In genomic region chr19:15672580-15673175, GRCh38 we compare ENCODE assay signal across 10 cellular contexts. TPM values are rescaled to one million over a fixed set of nuclear protein-coding genes. Genes with fewer than 3 reads are reported as not detected.
DNase-seq lines count a peak whose midpoint lies in the region; ATAC-seq, FAIRE-seq and TF ChIP-seq lines count a peak whose summit lies in the region.
"Had no signal": no experiment of that assay in that cellular context is flagged by ENCODE, and none has a peak within 500 bp of the region (broad histone marks: within the 10 kb centered on the region; RNA-seq: fewer than 3 reads in every experiment).

A gene with protein sequence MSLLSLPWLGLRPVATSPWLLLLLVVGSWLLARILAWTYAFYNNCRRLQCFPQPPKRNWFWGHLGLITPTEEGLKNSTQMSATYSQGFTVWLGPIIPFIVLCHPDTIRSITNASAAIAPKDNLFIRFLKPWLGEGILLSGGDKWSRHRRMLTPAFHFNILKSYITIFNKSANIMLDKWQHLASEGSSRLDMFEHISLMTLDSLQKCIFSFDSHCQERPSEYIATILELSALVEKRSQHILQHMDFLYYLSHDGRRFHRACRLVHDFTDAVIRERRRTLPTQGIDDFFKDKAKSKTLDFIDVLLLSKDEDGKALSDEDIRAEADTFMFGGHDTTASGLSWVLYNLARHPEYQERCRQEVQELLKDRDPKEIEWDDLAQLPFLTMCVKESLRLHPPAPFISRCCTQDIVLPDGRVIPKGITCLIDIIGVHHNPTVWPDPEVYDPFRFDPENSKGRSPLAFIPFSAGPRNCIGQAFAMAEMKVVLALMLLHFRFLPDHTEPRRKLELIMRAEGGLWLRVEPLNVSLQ (plus strand): TSS chr19:15673087. CDS start chr19:15673530, 443 bp downstream.

- H3K27me3 ChIP-seq in HCT116 (ENCODE audit: insufficient read depth, low read length): peaks cover 11% of the 10 kb centered on the region; the same call in 1 of the 2 replicates
- no peaks in the 10 kb centered on the region for H3K27me3 ChIP-seq in SJCRH30
- no peaks in the 10 kb centered on the region for H3K27me3 ChIP-seq in foreskin keratinocyte
- H3K27me3 ChIP-seq in small intestine (ENCODE audit: control insufficient read depth in 2 of 2, insufficient read depth in 2 of 2, low read length in 2 of 2): no peaks in the 10 kb centered on the region

- no peak for TF ChIP-seq POLR2A in HCT116 (IDR thresholded peaks at IDR 0.05; ENCODE audit: borderline replicate concordance, extremely low read depth, insufficient read depth, insufficient read length)

- no peak within 1 kb of the TSS for H3K9ac ChIP-seq in HCT116 (ENCODE audit: low read length)

- CTCF ChIA-PET in HCT116 (lab: Charles Lee): no interaction called here

- H4K20me1 ChIP-seq in HCT116 (ENCODE audit: insufficient read depth): no peaks in the 10 kb centered on the region

- no TSS peak for BruUV-seq in HCT116 (replicated peaks; lab: Mats Ljungman, UMichigan)

- intact Hi-C loops in HCT116 (cut with micrococcal nuclease): no loop called here

- no peaks in the 10 kb centered on the region for H3K79me2 ChIP-seq in HCT116 (ENCODE audit: insufficient read depth, low read length)

- POLR2A ChIA-PET in HCT116 (lab: Charles Lee): no interaction called here

- no peak for TF ChIP-seq RAD21 in HCT116 (IDR thresholded peaks at IDR 0.05; ENCODE audit: low read depth)

- 2 to 20% (median 14%) methylated on average over 6 of the region's 6 CpGs for WGBS in small intestine, 3 donors

- no peak for FAIRE-seq in small intestine (lab: Jason Lieb, UNC)

- peak within 1 kb of the TSS; percentile 15 for H2AFZ ChIP-seq in HCT116 (ENCODE audit: low read depth, low read length, poor library complexity, severe bottlenecking)

- ATAC-seq in HCT116 (peak; percentile 94), foreskin keratinocyte (peak; percentile 51), HG03045 (IDR thresholded peaks at IDR 0.05; ENCODE audit: unreplicated experiment) (no peak)

- DNase-seq in HCT116 (ENCODE audit: low read depth, low spot score) (peak; percentile 49), SJCRH30 (peak; percentile 17 to 22), foreskin keratinocyte (peak; percentile 7 to 46), small intestine (peak; percentile 100), NCI-H510A (lab: John Stamatoyannopoulos, UW) (no peak), NCI-H345 treated with DMSO at 0.1 percent for 48 hours (lab: John Stamatoyannopoulos, UW; ENCODE audit: unreplicated experiment) (no peak), NCI-H2227 (lab: John Stamatoyannopoulos, UW; ENCODE audit: unreplicated experiment) (no peak)

- H3K9me3 ChIP-seq in HCT116 (ENCODE audit: control insufficient read depth in 1 of 2, insufficient read depth in 1 of 2, low read depth in 1 of 2, low read length in 2 of 2): no peaks in the 10 kb centered on the region
- H3K9me3 ChIP-seq in SJCRH30 (replicated peaks): no peaks in the 10 kb centered on the region
- no peaks in the 10 kb centered on the region for H3K9me3 ChIP-seq in small intestine (ENCODE audit: control insufficient read depth, low read depth)

- RAD21 ChIA-PET in HCT116 (lab: Charles Lee; ENCODE audit: low non-redundant PET in 1 of 2, low total read pairs in 2 of 2, uncharacterized antibody in 2 of 2, unreplicated experiment in 2 of 2): interaction anchor here in 1 of 2 experiments (0.6 kb wide), 1 partner anchor 669 kb away, joined by 3 read pairs; no protein-coding TSS in a partner anchor

- H3K27ac ChIP-seq in HCT116 (ENCODE audit: low read depth, low read length) (peak within 1 kb of the TSS; percentile 55), SJCRH30 (no peak within 1 kb of the TSS), foreskin keratinocyte (no peak within 1 kb of the TSS), small intestine (ENCODE audit: low read depth in 1 of 2, low read length in 1 of 2) (peak within 1 kb of the TSS; percentile 88 to 94)

- H3K4me3 ChIP-seq in HCT116 (replicated peaks in 1 of 2; ENCODE audit: low read depth in 1 of 2, low read length in 2 of 2): peak within 1 kb of the TSS in 1 of 2 experiments; percentile 36; a peak in 1 of 4 replicates
- no peak within 1 kb of the TSS for H3K4me3 ChIP-seq in SJCRH30
- peak within 1 kb of the TSS in 1 of 2 donors; percentile 85 for H3K4me3 ChIP-seq in small intestine (ENCODE audit: low read depth in 1 of 2, low read length in 2 of 2)

- peak within 1 kb of the TSS; percentile 60 for H3K4me2 ChIP-seq in HCT116 (ENCODE audit: low read length)

- peaks cover 19 to 22% of the 10 kb centered on the region in 2 experiments for H3K4me1 ChIP-seq in HCT116 (ENCODE audit: control insufficient read depth in 1 of 2, insufficient read depth in 2 of 2, low read length in 2 of 2)
- H3K4me1 ChIP-seq in SJCRH30: no peaks in the 10 kb centered on the region
- no peaks in the 10 kb centered on the region for H3K4me1 ChIP-seq in foreskin keratinocyte
- H3K4me1 ChIP-seq in small intestine (ENCODE audit: control insufficient read depth in 2 of 2, insufficient read depth in 1 of 2, low read depth in 1 of 2, low read length in 1 of 2): peaks cover 3 to 5% of the 10 kb centered on the region in 2 donors

- no peaks in the 10 kb centered on the region for H3K36me3 ChIP-seq in HCT116 (ENCODE audit: control insufficient read depth in 1 of 2, insufficient read depth in 2 of 2, low read length in 2 of 2)
- no peaks in the 10 kb centered on the region for H3K36me3 ChIP-seq in SJCRH30
- H3K36me3 ChIP-seq in small intestine (ENCODE audit: control insufficient read depth in 2 of 2, insufficient read depth in 2 of 2, low read length in 2 of 2): no peaks in the 10 kb centered on the region

- no peaks in the 10 kb centered on the region for H3K9me2 ChIP-seq in HCT116 (ENCODE audit: insufficient read depth)

- TF ChIP-seq CTCF in HCT116 (IDR thresholded peaks at IDR 0.05 in 2 of 3, conservative IDR thresholded peaks at IDR 0.05 in 1 of 3; ENCODE audit: borderline replicate concordance in 1 of 3, insufficient read depth in 1 of 3, low read depth in 2 of 3, low read length in 2 of 3): no peak
- no peak for TF ChIP-seq CTCF in foreskin keratinocyte (conservative IDR thresholded peaks at IDR 0.05)

TF ChIP-seq in HCT116, 20 proteins besides CTCF, POLR2A, EP300 and RAD21:
- TF ChIP-seq JUND (IDR thresholded peaks at IDR 0.05) (no peak), SIN3A (IDR thresholded peaks at IDR 0.05; ENCODE audit: low read depth) (peak; percentile 30; the same call in 1 of the 2 replicates)

RNA-seq across cellular contexts. Expression of the gene that starts here (rescaled TPM):
- total RNA-seq in HCT116 (2021; ENCODE audit: unreplicated experiment): 4.4 TPM
- 2.0 and 2.7 TPM in 2 replicates for polyA plus RNA-seq in HCT116 (2012)
- not detected in 2 replicates for total RNA-seq in SJCRH30 (2014; rRNA removed; shearing (Covaris generic))
- 0.07 and 0.31 TPM in 2 replicates for total RNA-seq in foreskin keratinocyte
- polyA plus RNA-seq in foreskin keratinocyte: 0.06 TPM in 1 of 2 replicates, not detected in the other
- polyA plus RNA-seq in small intestine: 100 to 1,000 TPM in 2 of 3 donors, 10 to 100 TPM in 1; 46.9 to 398 (median 300) TPM
- total RNA-seq: epithelial cell of proximal tubule; T-helper 1 cell treated with Interleukin-12 subunit alpha and Interleukin-12 subunit beta and Interleukin-4 antibody, amounts not matched to agents 30 ng/mL and 1 ng/mL, for 36 hours had no signal

Comparison
In these comparisons a context has a peak if more than half of its experiments do, and no peak if none do; other contexts are left out.
1. RNA of the gene that starts here (polyA plus RNA-seq): 46.9 to 398 TPM in small intestine; 0.06 TPM in foreskin keratinocyte; every median in the first group is over 10 times any median in the second.
2. Peak in DNase-seq in SJCRH30; RNA of the gene not detected or under 1 TPM.
3. Peak in DNase-seq and ATAC-seq in foreskin keratinocyte; RNA of the gene not detected or under 1 TPM.
4. DNase-seq: peak in HCT116 (single experiment) and small intestine (single experiment); none in NCI-H510A (single experiment), NCI-H345 treated with DMSO at 0.1 percent for 48 hours (single experiment) and NCI-H2227 (single experiment).
5. H3K27ac ChIP-seq: peak in HCT116 (single experiment) and small intestine (2 of 2); none in SJCRH30 (single experiment) and foreskin keratinocyte (single experiment).